9 cellular contexts compared by ENCODE assay signal in genomic region chr11:19241260-19242183, GRCh38. TPM values are rescaled to one million over a fixed set of nuclear protein-coding genes. Genes with fewer than 3 reads are reported as not detected.
A peak's percentile ranks its signal among the peaks of the same experiment; 100 is the strongest.
DNase-seq lines count a peak whose midpoint lies in the region; ATAC-seq and TF ChIP-seq lines count a peak whose summit lies in the region.
"Had no signal": no experiment of that assay in that cellular context is flagged by ENCODE, and none has a peak within 500 bp of the region (broad histone marks: within the 10 kb centered on the region; RNA-seq: fewer than 3 reads in every experiment).

No MANE protein-coding gene starts in this region.

- H3K27ac Mint-ChIP-seq in endothelial cell (ENCODE audit: unreplicated experiment): no peak overlapping the region
- peak overlapping the region; percentile 68 to 88 for H3K27ac Mint-ChIP-seq in natural killer cell treated with Interleukin-12 subunit alpha and Interleukin-12 subunit beta and Interleukin-15 and Interleukin-18, amount 100 ng/mL, for 72 hours

- DNase-seq in DMS53 treated with DMSO at 0.1 percent for 48 hours (lab: John Stamatoyannopoulos, UW; ENCODE audit: unreplicated experiment): peak; percentile 24
- DNase-seq in SW480 (ENCODE audit: low spot score): peak; percentile 27
- peak; percentile 21 for DNase-seq in endothelial cell (ENCODE audit: low spot score)
- DNase-seq in natural killer cell treated with Interleukin-12 subunit alpha and Interleukin-12 subunit beta and Interleukin-15 and Interleukin-18, amount 100 ng/mL, for 72 hours (ENCODE audit: low spot score): no peak
- DNase-seq in hippocampal formation (lab: John Stamatoyannopoulos, UW): no peak
- no peak for DNase-seq in NCI-H2029 treated with DMSO at 0.1 percent for 48 hours (lab: John Stamatoyannopoulos, UW)

- no peaks in the 10 kb centered on the region for H3K36me3 Mint-ChIP-seq in endothelial cell (ENCODE audit: low read depth, unreplicated experiment)
- no peaks in the 10 kb centered on the region for H3K36me3 Mint-ChIP-seq in natural killer cell treated with Interleukin-12 subunit alpha and Interleukin-12 subunit beta and Interleukin-15 and Interleukin-18, amount 100 ng/mL, for 72 hours

- H3K27me3 Mint-ChIP-seq in endothelial cell (ENCODE audit: unreplicated experiment): peaks cover 17% of the 10 kb centered on the region
- H3K27me3 Mint-ChIP-seq in natural killer cell treated with Interleukin-12 subunit alpha and Interleukin-12 subunit beta and Interleukin-15 and Interleukin-18, amount 100 ng/mL, for 72 hours: peaks cover 14 to 23% of the 10 kb centered on the region in 2 donors

- H3K9me3 Mint-ChIP-seq in endothelial cell (ENCODE audit: unreplicated experiment): no peaks in the 10 kb centered on the region
- no peaks in the 10 kb centered on the region for H3K9me3 Mint-ChIP-seq in natural killer cell treated with Interleukin-12 subunit alpha and Interleukin-12 subunit beta and Interleukin-15 and Interleukin-18, amount 100 ng/mL, for 72 hours

- H3K4me1 Mint-ChIP-seq in endothelial cell (ENCODE audit: unreplicated experiment): peaks cover 2% of the 10 kb centered on the region
- peaks cover 7 to 15% of the 10 kb centered on the region in 2 donors for H3K4me1 Mint-ChIP-seq in natural killer cell treated with Interleukin-12 subunit alpha and Interleukin-12 subunit beta and Interleukin-15 and Interleukin-18, amount 100 ng/mL, for 72 hours (ENCODE audit: low read depth in 2 of 2)

- peak; percentile 33 for ATAC-seq in GM19372 (IDR thresholded peaks at IDR 0.05; ENCODE audit: low read depth, unreplicated experiment)
- ATAC-seq in HG03354 (IDR thresholded peaks at IDR 0.05; ENCODE audit: poor library complexity, severe bottlenecking, unreplicated experiment): peak; percentile 46
- peak; percentile 67 to 72 for ATAC-seq in natural killer cell treated with Interleukin-12 subunit alpha and Interleukin-12 subunit beta and Interleukin-15 and Interleukin-18, amount 100 ng/mL, for 72 hours

- peak overlapping the region; percentile 86 for H3K4me3 Mint-ChIP-seq in endothelial cell (ENCODE audit: unreplicated experiment)
- H3K4me3 Mint-ChIP-seq in natural killer cell treated with Interleukin-12 subunit alpha and Interleukin-12 subunit beta and Interleukin-15 and Interleukin-18, amount 100 ng/mL, for 72 hours: peak overlapping the region; percentile 96

- TF ChIP-seq CTCF in endothelial cell (IDR thresholded peaks at IDR 0.05; ENCODE audit: unreplicated experiment): no peak

RNA-seq across cellular contexts. Expression of gene E2F8, which starts 0.8 kb away (rescaled TPM):
- 0.92 TPM for total RNA-seq in endothelial cell (ENCODE audit: unreplicated experiment)
- total RNA-seq in natural killer cell treated with Interleukin-12 subunit alpha and Interleukin-12 subunit beta and Interleukin-15 and Interleukin-18, amount 100 ng/mL, for 72 hours: 10 to 100 TPM; 12.0 to 22.3 TPM

RNA-seq across cellular contexts. Expression of gene CSRP3, which starts 39.7 kb away (rescaled TPM):
- total RNA-seq in endothelial cell (ENCODE audit: unreplicated experiment): not detected
- total RNA-seq in natural killer cell treated with Interleukin-12 subunit alpha and Interleukin-12 subunit beta and Interleukin-15 and Interleukin-18, amount 100 ng/mL, for 72 hours: not detected
- total RNA-seq: adrenal gland had no signal

Comparison
In these comparisons a context has a peak if more than half of its experiments do, and no peak if none do; other contexts are left out.
1. DNase-seq: peak in DMS53 treated with DMSO at 0.1 percent for 48 hours (single experiment), SW480 (single experiment) and endothelial cell (single experiment); none in natural killer cell treated with Interleukin-12 subunit alpha and Interleukin-12 subunit beta and Interleukin-15 and Interleukin-18, amount 100 ng/mL, for 72 hours (single experiment), hippocampal formation (0 of 2) and NCI-H2029 treated with DMSO at 0.1 percent for 48 hours (single experiment).
2. Peak in every context shown above with its lines, with median percentiles within 50 percentile points of each other: ATAC-seq.